In the genomic region with DNA sequence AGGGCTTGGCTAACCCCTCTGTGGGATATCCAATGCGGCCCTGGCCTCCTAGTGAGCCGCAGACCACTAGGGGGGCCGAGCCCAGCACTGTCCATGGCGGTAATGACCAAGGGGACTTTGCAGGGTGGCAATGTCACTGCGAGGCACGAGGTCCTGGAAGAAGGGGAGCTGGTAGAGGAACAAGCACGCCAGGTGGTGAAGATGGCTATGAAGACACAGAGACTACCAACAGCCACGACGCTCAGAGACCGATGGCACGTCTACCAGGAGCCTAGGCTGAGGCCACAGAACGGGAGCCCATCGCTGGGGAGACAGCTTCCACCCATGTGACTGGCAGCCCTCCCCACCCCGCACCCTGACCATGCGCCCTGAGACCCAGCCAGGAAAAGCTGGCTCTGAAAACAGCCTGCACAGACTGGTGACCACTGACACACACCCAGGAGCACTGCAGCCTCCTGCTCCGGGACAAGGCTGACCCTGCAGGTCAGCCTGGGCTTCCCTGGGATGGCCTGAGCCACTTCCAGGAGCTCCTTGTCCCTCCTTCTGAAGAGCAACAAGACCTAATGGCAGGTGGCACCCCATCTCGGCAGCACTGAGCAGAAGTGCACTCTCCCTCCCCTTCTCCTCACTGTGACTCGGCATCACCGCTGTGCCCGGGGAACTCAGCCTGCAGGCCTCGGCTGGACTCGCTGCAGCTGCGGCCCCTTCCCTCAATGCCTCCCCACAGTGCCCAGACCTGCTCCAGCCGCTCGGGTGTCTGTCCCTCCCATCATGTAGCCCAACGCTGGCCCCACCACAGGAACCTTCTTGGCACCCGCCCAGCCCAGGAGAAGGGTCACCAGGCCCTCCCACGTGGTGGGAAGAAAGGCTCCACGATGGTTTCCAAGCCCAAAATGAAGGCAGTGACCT, we compare ENCODE assay signal across 33 cellular contexts.
"Had no signal": no experiment of that assay in that cellular context is flagged by ENCODE, and none has a peak within 500 bp of the region (broad histone marks: within the 10 kb centered on the region; RNA-seq: fewer than 3 reads in every experiment).

No MANE protein-coding gene starts in this region.

- H3K4me3 ChIP-seq: adrenal gland, body of pancreas, breast epithelium had no signal

- H3K27me3 ChIP-seq: body of pancreas had no signal

- ATAC-seq: activated CD8-positive, alpha-beta T cell treated with anti-CD3 and anti-CD28 coated beads for 36 hours; activated naive CD4-positive, alpha-beta T cell treated with anti-CD3 and anti-CD28 coated beads, Interleukin-2, amount 50 U/mL, for 72 hours; activated T-cell treated with anti-CD3 and anti-CD28 coated beads, Interleukin-2, amount 50 U/mL, for 4 hours; activated T-cell treated with anti-CD3 and anti-CD28 coated beads, Interleukin-2, amount 50 U/mL, for 72 hours; activated T-helper 17 cell treated with anti-CD3 and anti-CD28 coated beads, Interleukin-2, amount 50 U/mL, for 72 hours; body of pancreas had no signal

- H3K4me1 ChIP-seq: adrenal gland, body of pancreas, breast epithelium had no signal

- FAIRE-seq: astrocyte, TTC549 had no signal

- H3K9me3 ChIP-seq: adrenal gland, body of pancreas, breast epithelium had no signal

- H3K27ac ChIP-seq: adrenal gland, body of pancreas, brain microvascular endothelial cell, breast epithelium, VCaP had no signal

- H3K36me3 ChIP-seq: adrenal gland, brain microvascular endothelial cell, breast epithelium had no signal

- DNase-seq: activated B cell treated with CpG ODN at 0.5 μM for 24 hours; activated CD4-positive, alpha-beta memory T cell treated with anti-CD3 and anti-CD28 coated beads for 36 hours; activated CD4-positive, alpha-beta T cell treated with anti-CD3 and anti-CD28 coated beads for 4 hours; activated CD4-positive, alpha-beta T cell treated with anti-CD3 and anti-CD28 coated beads, Interleukin-2, amount 10 ng/mL, durations not matched to agents 24 days and 14 days; activated CD4-positive, alpha-beta T cell treated with anti-CD3 and anti-CD28 coated beads, Interleukin-2, amount 50 U/mL, for 1 hour; activated CD4-positive, alpha-beta T cell treated with anti-CD3 and anti-CD28 coated beads, Interleukin-2, amount 50 U/mL, for 4 hours; activated CD4-positive, CD25-positive, alpha-beta regulatory T cell treated with anti-CD3 and anti-CD28 coated beads, Interleukin-2, amount 50 U/mL, for 72 hours; activated CD8-positive, alpha-beta memory T cell treated with anti-CD3 and anti-CD28 coated beads, Interleukin-2, amount 50 U/mL, for 4 hours; activated CD8-positive, alpha-beta T cell treated with anti-CD3 and anti-CD28 coated beads for 36 hours; activated effector memory CD4-positive, alpha-beta T cell treated with anti-CD3 and anti-CD28 coated beads, Interleukin-2, amount 50 U/mL, for 16 hours; activated gamma-delta T cell treated with Interleukin-2 at 50 U/mL for 16 hours; activated naive CD4-positive, alpha-beta T cell; activated naive CD4-positive, alpha-beta T cell treated with anti-CD3 and anti-CD28 coated beads for 36 hours; activated naive CD4-positive, alpha-beta T cell treated with anti-CD3 and anti-CD28 coated beads, Interleukin-2, amount 50 U/mL, for 16 hours; activated naive CD8-positive, alpha-beta T cell treated with anti-CD3 and anti-CD28 coated beads for 36 hours; activated T-cell treated with anti-CD3 and anti-CD28 coated beads for 4 hours; activated T-cell treated with anti-CD3 and anti-CD28 coated beads, Interleukin-2, amount 50 U/mL, for 1 hour; activated T-cell treated with anti-CD3 and anti-CD28 coated beads, Interleukin-2, amount 50 U/mL, for 4 hours; activated T-cell treated with anti-CD3 and anti-CD28 coated beads, Interleukin-2, amount 50 U/mL, for 72 hours; adrenal gland; amniotic stem cell; aorta; body of pancreas; brain microvascular endothelial cell; central memory CD4-positive, alpha-beta T cell; T-helper 2 cell; T-helper 9 cell had no signal
